24 cellular contexts compared by ENCODE assay signal in the genomic region with DNA sequence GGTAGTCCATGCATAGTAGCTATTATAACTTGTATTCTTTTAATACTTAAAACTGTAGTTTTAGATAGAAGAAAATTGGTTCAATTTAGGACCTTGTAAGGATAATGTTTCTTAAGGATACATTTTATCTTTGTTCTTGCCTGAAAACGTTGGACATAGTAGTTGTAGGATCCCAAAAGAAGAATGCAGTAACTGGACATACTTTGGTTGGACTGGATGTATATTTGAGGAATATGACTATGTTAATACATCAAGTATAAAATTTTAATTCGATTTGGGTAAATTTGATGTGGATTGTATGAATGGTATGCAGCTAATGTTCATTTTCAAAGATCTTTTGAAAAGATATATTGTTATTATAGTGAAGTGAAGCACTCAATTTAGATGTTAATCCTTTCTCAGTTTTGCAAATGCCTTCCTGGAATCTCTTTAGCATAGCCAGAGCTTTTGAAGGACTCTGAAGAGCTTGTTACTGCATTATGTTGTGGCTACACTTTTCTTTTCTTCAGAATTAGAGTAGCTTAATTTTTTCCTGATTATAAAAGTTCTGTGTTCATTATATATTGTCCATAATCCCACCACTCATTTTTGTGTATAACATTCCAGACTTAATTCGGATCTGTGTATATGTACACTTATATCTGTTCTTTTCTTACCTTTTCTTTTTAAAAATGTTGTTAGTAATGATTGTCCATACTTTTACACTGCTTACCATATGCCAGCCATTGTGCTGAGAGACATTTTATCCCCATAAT. TPM values are rescaled to one million over a fixed set of nuclear protein-coding genes. Genes with fewer than 3 reads are reported as not detected.
"Had no signal": no experiment of that assay in that cellular context is flagged by ENCODE, and none has a peak within 500 bp of the region (broad histone marks: within the 10 kb centered on the region; RNA-seq: fewer than 3 reads in every experiment).

No MANE protein-coding gene starts in this region.

- H3K4me2 ChIP-seq: neural progenitor cell had no signal

- H3K27ac ChIP-seq: brain microvascular endothelial cell, colonic mucosa, foreskin keratinocyte, neural progenitor cell, prostate gland, right atrium auricular region, suprapubic skin, transverse colon, vagina, WERI-Rb-1 had no signal

- H3K9me3 Mint-ChIP-seq: activated naive CD8-positive, alpha-beta T cell treated with anti-CD3 and anti-CD28 coated beads, Interleukin-2, amount 10 ng/mL, durations not matched to agents 7 days and 5 days; naive thymus-derived CD4-positive, alpha-beta T cell; neural progenitor cell had no signal

- ATAC-seq: activated CD4-positive, alpha-beta T cell treated with anti-CD3 and anti-CD28 coated beads for 36 hours; activated CD8-positive, alpha-beta memory T cell treated with anti-CD3 and anti-CD28 coated beads, Interleukin-2, amount 10 ng/mL, durations not matched to agents 7 days and 5 days; foreskin keratinocyte; naive thymus-derived CD4-positive, alpha-beta T cell; stimulated activated naive CD8-positive, alpha-beta T cell treated with anti-CD3 and anti-CD28 coated beads, Interleukin-15, Interleukin-2, amounts not matched to agents 100 U/mL and 50 U/mL, for 24 hours had no signal

- H2AFZ ChIP-seq: neural progenitor cell had no signal

- H3K9me3 ChIP-seq: colonic mucosa, prostate gland, right atrium auricular region, suprapubic skin, transverse colon, vagina had no signal

- H3K36me3 Mint-ChIP-seq: activated CD8-positive, alpha-beta memory T cell treated with anti-CD3 and anti-CD28 coated beads, Interleukin-2, amount 10 ng/mL, durations not matched to agents 7 days and 5 days; activated naive CD8-positive, alpha-beta T cell treated with anti-CD3 and anti-CD28 coated beads, Interleukin-2, amount 10 ng/mL, durations not matched to agents 7 days and 5 days had no signal

- H3K9ac ChIP-seq: neural progenitor cell had no signal

- H3K4me3 Mint-ChIP-seq: activated CD4-positive, alpha-beta T cell treated with anti-CD3 and anti-CD28 coated beads for 36 hours; activated CD8-positive, alpha-beta memory T cell treated with anti-CD3 and anti-CD28 coated beads, Interleukin-2, amount 10 ng/mL, durations not matched to agents 7 days and 5 days; activated naive CD8-positive, alpha-beta T cell treated with anti-CD3 and anti-CD28 coated beads, Interleukin-2, amount 10 ng/mL, durations not matched to agents 7 days and 5 days; central memory CD8-positive, alpha-beta T cell; memory B cell; naive thymus-derived CD4-positive, alpha-beta T cell; neural progenitor cell had no signal

- H3K27me3 Mint-ChIP-seq: activated CD4-positive, alpha-beta T cell treated with anti-CD3 and anti-CD28 coated beads for 36 hours; activated CD8-positive, alpha-beta memory T cell treated with anti-CD3 and anti-CD28 coated beads, Interleukin-2, amount 10 ng/mL, durations not matched to agents 7 days and 5 days; central memory CD8-positive, alpha-beta T cell; memory B cell had no signal

- H3K27ac Mint-ChIP-seq: activated CD4-positive, alpha-beta T cell treated with anti-CD3 and anti-CD28 coated beads for 36 hours; activated CD8-positive, alpha-beta memory T cell treated with anti-CD3 and anti-CD28 coated beads, Interleukin-2, amount 10 ng/mL, durations not matched to agents 7 days and 5 days; activated naive CD8-positive, alpha-beta T cell treated with anti-CD3 and anti-CD28 coated beads, Interleukin-2, amount 10 ng/mL, durations not matched to agents 7 days and 5 days; memory B cell; naive thymus-derived CD4-positive, alpha-beta T cell; neural progenitor cell had no signal

- DNase-seq: activated CD4-positive, alpha-beta T cell treated with anti-CD3 and anti-CD28 coated beads for 36 hours; activated CD4-positive, alpha-beta T cell treated with anti-CD3 and anti-CD28 coated beads, Interleukin-2, amount 50 U/mL, for 48 hours; activated CD8-positive, alpha-beta memory T cell treated with anti-CD3 and anti-CD28 coated beads, Interleukin-2, amount 10 ng/mL, durations not matched to agents 7 days and 5 days; activated naive CD4-positive, alpha-beta T cell; activated naive CD8-positive, alpha-beta T cell treated with anti-CD3 and anti-CD28 coated beads, Interleukin-2, amount 10 ng/mL, durations not matched to agents 7 days and 5 days; amygdala; brain microvascular endothelial cell; colonic mucosa; foreskin keratinocyte; hippocampal formation; kidney glomerular epithelial cell; naive thymus-derived CD4-positive, alpha-beta T cell; stimulated activated CD4-positive, alpha-beta T cell treated with anti-CD3 and anti-CD28 coated beads, Interleukin-2, amount 100 ng/mL, for 24 hours; stimulated activated naive CD8-positive, alpha-beta T cell treated with anti-CD3 and anti-CD28 coated beads, Interleukin-15, Interleukin-2, amounts not matched to agents 100 U/mL and 50 U/mL, for 24 hours; transverse colon; WERI-Rb-1 had no signal

- H3K4me3 ChIP-seq: colonic mucosa, neural progenitor cell, prostate gland, right atrium auricular region, suprapubic skin, transverse colon, vagina had no signal

- H3K4me1 Mint-ChIP-seq: central memory CD8-positive, alpha-beta T cell had no signal

- H3K36me3 ChIP-seq: colonic mucosa, neural progenitor cell, prostate gland had no signal

- H3K27me3 ChIP-seq: brain microvascular endothelial cell, colonic mucosa, foreskin keratinocyte, neural progenitor cell, right atrium auricular region, suprapubic skin, transverse colon, vagina had no signal

- H3K4me1 ChIP-seq: colonic mucosa, foreskin keratinocyte, prostate gland had no signal

RNA-seq across cellular contexts. Expression of a gene that starts 41.2 kb away (rescaled TPM):
- total RNA-seq: epithelial cell of proximal tubule, foreskin keratinocyte, prostate gland, right atrium auricular region had no signal
- polyA plus RNA-seq: foreskin keratinocyte; naive thymus-derived CD4-positive, alpha-beta T cell had no signal
